ENCODE assay signal across 22 cellular contexts in genomic region chr13:100986571-100986970, GRCh38.
DNase-seq lines count a peak whose midpoint lies in the region; ATAC-seq, FAIRE-seq and TF ChIP-seq lines count a peak whose summit lies in the region.
"Had no signal": no experiment of that assay in that cellular context is flagged by ENCODE, and none has a peak within 500 bp of the region (broad histone marks: within the 10 kb centered on the region; RNA-seq: fewer than 3 reads in every experiment).

No MANE protein-coding gene starts in this region.

- H3K79me1 ChIP-seq in mesendoderm (ENCODE audit: low read length) = no peaks in the 10 kb centered on the region

- no peak overlapping the region for H4K5ac ChIP-seq in mesendoderm (ENCODE audit: low read length)

- no peaks in the 10 kb centered on the region; the same call in 1 of the 2 replicates for H3F3A ChIP-seq in GM23338 (replicated peaks; ENCODE audit: low read depth)

- H3K27ac ChIP-seq in A673 (ENCODE audit: low read depth, low read length, poor library complexity, severe bottlenecking) (no peak overlapping the region), GM23338 (ENCODE audit: low read depth) (no peak overlapping the region), mesendoderm (ENCODE audit: low read depth, low read length) (no peak overlapping the region)
- H3K27ac ChIP-seq: BLaER1 treated with 17β-estradiol and CSF1 and Interleukin-3, amounts not matched to agents 10 nM and 100 nM; C4-2B had no signal

- peak overlapping the region; percentile 78 for H2BK15ac ChIP-seq in mesendoderm (replicated peaks; ENCODE audit: low read depth)

- H3K4me2 ChIP-seq in GM23338 = peak overlapping the region; percentile 72
- no peak overlapping the region for H3K4me2 ChIP-seq in mesendoderm (ENCODE audit: low read length)
- H3K4me2 ChIP-seq: BLaER1 treated with 17β-estradiol and CSF1 and Interleukin-3, amounts not matched to agents 10 nM and 100 nM had no signal

- no peak overlapping the region for H3K56ac ChIP-seq in mesendoderm (ENCODE audit: low read length)

- no peak overlapping the region for H3K9ac ChIP-seq in mesendoderm (ENCODE audit: low read length)
- H3K9ac ChIP-seq: BLaER1 treated with 17β-estradiol and CSF1 and Interleukin-3, amounts not matched to agents 10 nM and 100 nM had no signal

- POLR2A ChIA-PET in A673 (lab: Charles Lee; ENCODE audit: low non-redundant PET) = no interaction called here

- H3K4me3 ChIP-seq in A673 (ENCODE audit: low read depth, low read length, poor library complexity, severe bottlenecking) = no peak overlapping the region
- no peak overlapping the region for H3K4me3 ChIP-seq in GM23338
- H3K4me3 ChIP-seq in mesendoderm (ENCODE audit: low read length) = no peak overlapping the region
- H3K4me3 ChIP-seq: BLaER1 treated with 17β-estradiol and CSF1 and Interleukin-3, amounts not matched to agents 10 nM and 100 nM had no signal

- no peak for FAIRE-seq in GM19239 (lab: Jason Lieb, UNC)
- FAIRE-seq: D721Med, G401.6, GM12891 had no signal

- H3K27me3 Mint-ChIP-seq in GM23338 (ENCODE audit: insufficient read depth, low read depth, poor library complexity) (peaks cover 2% of the 10 kb centered on the region), endothelial cell (ENCODE audit: unreplicated experiment) (no peaks in the 10 kb centered on the region)

- BruUV-seq in A673 (replicated peaks; lab: Mats Ljungman, UMichigan) = no TSS peak

- no peak overlapping the region for H3K4me3 Mint-ChIP-seq in GM23338
- H3K4me3 Mint-ChIP-seq in endothelial cell (ENCODE audit: unreplicated experiment) = no peak overlapping the region
- H3K4me3 Mint-ChIP-seq: B cell; CD4-positive, alpha-beta T cell; CD8-positive, alpha-beta T cell had no signal

- intact Hi-C loops in A673 (cut with micrococcal nuclease; ENCODE audit: unreplicated experiment) = loop anchor here (10.0 kb wide), 1 partner anchor 1332 kb away; no protein-coding TSS in a partner anchor

- no peaks in the 10 kb centered on the region for H3K36me3 ChIP-seq in A673 (ENCODE audit: insufficient read depth, low read length, poor library complexity, severe bottlenecking)
- no peaks in the 10 kb centered on the region for H3K36me3 ChIP-seq in GM23338 (ENCODE audit: insufficient read depth)
- no peaks in the 10 kb centered on the region for H3K36me3 ChIP-seq in mesendoderm (ENCODE audit: control insufficient read depth, insufficient read depth, low read length)
- H3K36me3 ChIP-seq: BLaER1 treated with 17β-estradiol and CSF1 and Interleukin-3, amounts not matched to agents 10 nM and 100 nM had no signal

- no peak overlapping the region for H3K4ac ChIP-seq in mesendoderm (ENCODE audit: low read depth, low read length)

- no peak overlapping the region for H3K18ac ChIP-seq in mesendoderm (ENCODE audit: low read length)

- no peak for TF ChIP-seq CTCF in A673 (conservative IDR thresholded peaks at IDR 0.05; ENCODE audit: low read depth, low read length)
- TF ChIP-seq CTCF in GM23338 (conservative IDR thresholded peaks at IDR 0.05; ENCODE audit: low read depth in 2 of 2) = no peak
- no peak for TF ChIP-seq CTCF in endothelial cell (IDR thresholded peaks at IDR 0.05; ENCODE audit: unreplicated experiment)

- WGBS in mesendoderm (ENCODE audit: extremely low coverage, insufficient coverage, low lambda C conversion rate) = no CpG with 5 or more reads among the region's 1 CpG

- no peak for ATAC-seq in GM23338
- ATAC-seq: CD8-positive, alpha-beta T cell had no signal

- peaks cover 15% of the 10 kb centered on the region for H3K9me3 Mint-ChIP-seq in GM23338
- H3K9me3 Mint-ChIP-seq in endothelial cell (ENCODE audit: unreplicated experiment) = peaks cover 2% of the 10 kb centered on the region
- H3K9me3 Mint-ChIP-seq: CD8-positive, alpha-beta T cell had no signal

- no peaks in the 10 kb centered on the region for H3K79me2 ChIP-seq in GM23338 (replicated peaks; ENCODE audit: insufficient read depth)
- H3K79me2 ChIP-seq in mesendoderm (ENCODE audit: control insufficient read depth, insufficient read depth, low read length) = no peaks in the 10 kb centered on the region

- H3K9me2 ChIP-seq in GM23338 (ENCODE audit: insufficient read depth) = no peaks in the 10 kb centered on the region

- H3K36me3 Mint-ChIP-seq in GM23338 (ENCODE audit: low read depth) (peaks cover 13% of the 10 kb centered on the region), endothelial cell (ENCODE audit: low read depth, unreplicated experiment) (peaks cover 2% of the 10 kb centered on the region)
- H3K36me3 Mint-ChIP-seq: CD8-positive, alpha-beta T cell had no signal

- no peak overlapping the region for H4K8ac ChIP-seq in mesendoderm (ENCODE audit: low read depth, low read length)

- H3K27me3 ChIP-seq in A673 (replicated peaks; ENCODE audit: insufficient read depth, low read depth, low read length, poor library complexity) (no peaks in the 10 kb centered on the region), GM23338 (ENCODE audit: insufficient read depth) (no peaks in the 10 kb centered on the region), mesendoderm (ENCODE audit: insufficient read depth, low read length, poor library complexity) (no peaks in the 10 kb centered on the region)
- H3K27me3 ChIP-seq: BLaER1 treated with 17β-estradiol and CSF1 and Interleukin-3, amounts not matched to agents 10 nM and 100 nM had no signal

- peak; percentile 11 for DNase-seq in A673 (ENCODE audit: low spot score)
- DNase-seq in GM23338 (ENCODE audit: low spot score) = no peak
- no peak for DNase-seq in endothelial cell (ENCODE audit: low spot score)
- DNase-seq in mesendoderm = no peak
- no peak for DNase-seq in stimulated activated CD4-positive, alpha-beta T cell treated with anti-CD3 and anti-CD28 coated beads, Interleukin-4, amount 100 ng/mL, for 24 hours
- no peak for DNase-seq in GM19239 (ENCODE audit: insufficient read length, low spot score)
- no peak for DNase-seq in mesenteric fat pad (ENCODE audit: low spot score)
- no peak for DNase-seq in NCI-H446 (lab: John Stamatoyannopoulos, UW)
- DNase-seq: 8988T; AML-193; Caco-2; Calu3; CD4-positive, alpha-beta T cell; CD8-positive, alpha-beta T cell; DMS79 treated with DMSO at 0.1 percent for 48 hours; GF-D8 had no signal

- peaks cover 17% of the 10 kb centered on the region for H3K4me1 Mint-ChIP-seq in GM23338
- peaks cover 10% of the 10 kb centered on the region for H3K4me1 Mint-ChIP-seq in endothelial cell (ENCODE audit: unreplicated experiment)
- H3K4me1 Mint-ChIP-seq: B cell had no signal

- H3K23ac ChIP-seq in mesendoderm (ENCODE audit: low read length) = no peak overlapping the region

- H2BK120ac ChIP-seq in mesendoderm (ENCODE audit: low read depth, low read length) = no peak overlapping the region

- H2AFZ ChIP-seq in GM23338 = no peak overlapping the region

- no peaks in the 10 kb centered on the region for H3K9me3 ChIP-seq in A673 (ENCODE audit: low read depth, low read length, poor library complexity, severe bottlenecking)
- H3K9me3 ChIP-seq: Caco-2 had no signal

- H3K27ac Mint-ChIP-seq in GM23338 = no peak overlapping the region
- H3K27ac Mint-ChIP-seq in endothelial cell (ENCODE audit: unreplicated experiment) = peak overlapping the region; percentile 51
- H3K27ac Mint-ChIP-seq: B cell; CD4-positive, alpha-beta T cell; CD8-positive, alpha-beta T cell had no signal

- H4K20me1 ChIP-seq in GM23338 (replicated peaks; ENCODE audit: insufficient read depth) = no peaks in the 10 kb centered on the region
- H4K20me1 ChIP-seq: BLaER1 treated with 17β-estradiol and CSF1 and Interleukin-3, amounts not matched to agents 10 nM and 100 nM had no signal

- H3K4me1 ChIP-seq in A673 (ENCODE audit: insufficient read depth, low read length, poor library complexity, severe bottlenecking) (peaks cover 23% of the 10 kb centered on the region), GM23338 (ENCODE audit: insufficient read depth) (peaks cover 18% of the 10 kb centered on the region), mesendoderm (ENCODE audit: control insufficient read depth, low read depth, low read length) (peaks cover 2% of the 10 kb centered on the region)
- H3K4me1 ChIP-seq: BLaER1 treated with 17β-estradiol and CSF1 and Interleukin-3, amounts not matched to agents 10 nM and 100 nM; Caco-2 had no signal

- no peak overlapping the region for H2BK5ac ChIP-seq in mesendoderm (ENCODE audit: low read length)

- H2AK5ac ChIP-seq in mesendoderm (ENCODE audit: low read length) = no peak overlapping the region

- CTCF ChIA-PET in A673 (lab: Charles Lee) = no interaction called here

TF ChIP-seq in GM23338, 12 proteins besides CTCF, POLR2A, EP300 and RAD21:
- no peak for TF ChIP-seq ZNF114 (CRISPR knock-in tag; IDR thresholded peaks at IDR 0.05)
- no peak for TF ChIP-seq CREB1 (CRISPR knock-in tag; IDR thresholded peaks at IDR 0.05; ENCODE audit: low read depth)
- TF ChIP-seq POLR2AphosphoS5 (IDR thresholded peaks at IDR 0.05; ENCODE audit: low read depth) = no peak
- no peak for TF ChIP-seq ZNF331 (CRISPR knock-in tag; IDR thresholded peaks at IDR 0.05; ENCODE audit: low read depth)
- no peak for TF ChIP-seq STAT1 (IDR thresholded peaks at IDR 0.05; ENCODE audit: unreplicated experiment)
- no peak for TF ChIP-seq JUNB (IDR thresholded peaks at IDR 0.05; ENCODE audit: unreplicated experiment)
- TF ChIP-seq REST (IDR thresholded peaks at IDR 0.05; ENCODE audit: unreplicated experiment) = no peak
